13 cellular contexts compared by ENCODE assay signal in genomic region chr3:185927501-185928200, GRCh38. TPM values are rescaled to one million over a fixed set of nuclear protein-coding genes. Genes with fewer than 3 reads are reported as not detected.
DNase-seq lines count a peak whose midpoint lies in the region; ATAC-seq, FAIRE-seq and TF ChIP-seq lines count a peak whose summit lies in the region.
"Had no signal": no experiment of that assay in that cellular context is flagged by ENCODE, and none has a peak within 500 bp of the region (broad histone marks: within the 10 kb centered on the region; RNA-seq: fewer than 3 reads in every experiment).

No MANE protein-coding gene starts in this region.

- peaks cover 88% of the 10 kb centered on the region for H3K4me1 Mint-ChIP-seq in activated CD4-positive, alpha-beta T cell treated with anti-CD3 and anti-CD28 coated beads for 36 hours
- H3K4me1 Mint-ChIP-seq in activated T-helper 17 cell treated with anti-CD3 and anti-CD28 coated beads, Interleukin-2, amount 50 U/mL, for 72 hours: peaks cover 76% of the 10 kb centered on the region
- peaks cover 84% of the 10 kb centered on the region for H3K4me1 Mint-ChIP-seq in stimulated activated effector memory CD8-positive, alpha-beta T cell treated with anti-CD3 and anti-CD28 coated beads, Interleukin-12 subunit alpha, Interleukin-12 subunit beta, amount 100 ng/mL, for 72 hours

- no peak for DNase-seq in activated CD4-positive, alpha-beta T cell treated with anti-CD3 and anti-CD28 coated beads for 36 hours
- DNase-seq in activated CD4-positive, alpha-beta T cell treated with anti-CD3 and anti-CD28 coated beads for 1 hour: no peak
- no peak for DNase-seq in kidney
- DNase-seq in stimulated activated effector memory CD8-positive, alpha-beta T cell treated with anti-CD3 and anti-CD28 coated beads, Interleukin-12 subunit alpha, Interleukin-12 subunit beta, amount 100 ng/mL, for 72 hours (ENCODE audit: low spot score in 2 of 2): no peak
- no peak for DNase-seq in DMS 273 treated with DMSO at 0.1 percent for 48 hours (lab: John Stamatoyannopoulos, UW)
- DNase-seq: activated CD4-positive, alpha-beta T cell treated with anti-CD3 and anti-CD28 coated beads for 48 hours had no signal

- no peaks in the 10 kb centered on the region for H3K9me3 ChIP-seq in kidney (ENCODE audit: control insufficient read depth in 1 of 2, low read length in 2 of 2)

- peaks cover 98% of the 10 kb centered on the region for H3K36me3 Mint-ChIP-seq in activated CD4-positive, alpha-beta T cell treated with anti-CD3 and anti-CD28 coated beads for 36 hours (ENCODE audit: low read depth)
- H3K36me3 Mint-ChIP-seq in activated T-helper 17 cell treated with anti-CD3 and anti-CD28 coated beads, Interleukin-2, amount 50 U/mL, for 72 hours (ENCODE audit: low read depth): peaks cover 100% of the 10 kb centered on the region
- peaks cover 100% of the 10 kb centered on the region for H3K36me3 Mint-ChIP-seq in stimulated activated effector memory CD8-positive, alpha-beta T cell treated with anti-CD3 and anti-CD28 coated beads, Interleukin-12 subunit alpha, Interleukin-12 subunit beta, amount 100 ng/mL, for 72 hours

- H3K4me3 ChIP-seq in kidney (ENCODE audit: low read length in 2 of 2): peak overlapping the region; percentile 1 to 2

- peak overlapping the region; percentile 97 for H3K4me3 Mint-ChIP-seq in activated CD4-positive, alpha-beta T cell treated with anti-CD3 and anti-CD28 coated beads for 36 hours
- peak overlapping the region; percentile 99 for H3K4me3 Mint-ChIP-seq in activated T-helper 17 cell treated with anti-CD3 and anti-CD28 coated beads, Interleukin-2, amount 50 U/mL, for 72 hours
- H3K4me3 Mint-ChIP-seq in stimulated activated effector memory CD8-positive, alpha-beta T cell treated with anti-CD3 and anti-CD28 coated beads, Interleukin-12 subunit alpha, Interleukin-12 subunit beta, amount 100 ng/mL, for 72 hours: peak overlapping the region; percentile 100

- H3K27ac ChIP-seq in kidney (ENCODE audit: low read depth in 2 of 2, low read length in 2 of 2): peak overlapping the region in 1 of 2 donors; percentile 14

- H3K36me3 ChIP-seq in kidney (ENCODE audit: control insufficient read depth in 1 of 2, insufficient read depth in 2 of 2, low read length in 2 of 2): peaks cover 25 to 29% of the 10 kb centered on the region in 2 donors

- FAIRE-seq in kidney (lab: Jason Lieb, UNC): no peak
- FAIRE-seq: A204.1, GM12891, HTR-8/SVneo had no signal

- no peaks in the 10 kb centered on the region for H3K9me3 Mint-ChIP-seq in activated CD4-positive, alpha-beta T cell treated with anti-CD3 and anti-CD28 coated beads for 36 hours (ENCODE audit: low read depth)
- H3K9me3 Mint-ChIP-seq in activated T-helper 17 cell treated with anti-CD3 and anti-CD28 coated beads, Interleukin-2, amount 50 U/mL, for 72 hours: no peaks in the 10 kb centered on the region
- H3K9me3 Mint-ChIP-seq in stimulated activated effector memory CD8-positive, alpha-beta T cell treated with anti-CD3 and anti-CD28 coated beads, Interleukin-12 subunit alpha, Interleukin-12 subunit beta, amount 100 ng/mL, for 72 hours: no peaks in the 10 kb centered on the region

- peaks cover 38 to 63% of the 10 kb centered on the region in 2 donors for H3K4me1 ChIP-seq in kidney (ENCODE audit: control insufficient read depth in 1 of 2, insufficient read depth in 1 of 2, low read depth in 1 of 2, low read length in 2 of 2)

- intact Hi-C loops in activated CD4-positive, alpha-beta T cell treated with anti-CD3 and anti-CD28 coated beads for 36 hours (cut with DNase I, micrococcal nuclease): loop anchor here (1.0 to 5.0 kb wide), 2 partner anchors 9 to 100 kb away; partner anchors contain the start of gene IGF2BP2 (in 1 of the 2)
- intact Hi-C loops in kidney (cut with DNase I): no loop called here

- POLR2A ChIA-PET in activated CD4-positive, alpha-beta T cell treated with anti-CD3 and anti-CD28 coated beads for 36 hours (lab: Charles Lee): interaction anchor here (0.6 to 4.7 kb wide), 8 partner anchors 9 to 563 kb away, joined by 3 to 36 read pairs (median 6); partner anchors contain the start of gene TRA2B

- no peak for ATAC-seq in activated CD4-positive, alpha-beta T cell treated with anti-CD3 and anti-CD28 coated beads for 36 hours
- no peak for ATAC-seq in activated T-helper 17 cell treated with anti-CD3 and anti-CD28 coated beads, Interleukin-2, amount 50 U/mL, for 72 hours (replicated peaks)
- no peak for ATAC-seq in stimulated activated effector memory CD8-positive, alpha-beta T cell treated with anti-CD3 and anti-CD28 coated beads, Interleukin-12 subunit alpha, Interleukin-12 subunit beta, amount 100 ng/mL, for 72 hours
- ATAC-seq in HG02884 (IDR thresholded peaks at IDR 0.05; ENCODE audit: unreplicated experiment) (no peak), HG03469 (IDR thresholded peaks at IDR 0.05; ENCODE audit: unreplicated experiment) (no peak)
- ATAC-seq: HCT116 had no signal

- TF ChIP-seq CTCF in kidney (IDR thresholded peaks at IDR 0.05; ENCODE audit: borderline replicate concordance, extremely low read depth, insufficient read depth): no peak

- no peak overlapping the region for H3K9ac ChIP-seq in kidney (ENCODE audit: low read length in 2 of 2)

- no peaks in the 10 kb centered on the region for H3K27me3 Mint-ChIP-seq in activated CD4-positive, alpha-beta T cell treated with anti-CD3 and anti-CD28 coated beads for 36 hours
- no peaks in the 10 kb centered on the region for H3K27me3 Mint-ChIP-seq in activated T-helper 17 cell treated with anti-CD3 and anti-CD28 coated beads, Interleukin-2, amount 50 U/mL, for 72 hours

- peak overlapping the region; percentile 84 for H3K27ac Mint-ChIP-seq in activated CD4-positive, alpha-beta T cell treated with anti-CD3 and anti-CD28 coated beads for 36 hours
- peak overlapping the region; percentile 88 for H3K27ac Mint-ChIP-seq in activated T-helper 17 cell treated with anti-CD3 and anti-CD28 coated beads, Interleukin-2, amount 50 U/mL, for 72 hours
- peak overlapping the region; percentile 100 for H3K27ac Mint-ChIP-seq in stimulated activated effector memory CD8-positive, alpha-beta T cell treated with anti-CD3 and anti-CD28 coated beads, Interleukin-12 subunit alpha, Interleukin-12 subunit beta, amount 100 ng/mL, for 72 hours

- CTCF ChIA-PET in activated CD4-positive, alpha-beta T cell treated with anti-CD3 and anti-CD28 coated beads for 36 hours (lab: Charles Lee): interaction anchor here (0.6 to 3.5 kb wide), 5 partner anchors 9 to 689 kb away, joined by 3 to 39 read pairs (median 6); no protein-coding TSS in a partner anchor

RNA-seq across cellular contexts. Expression of gene TRA2B, which starts 10.2 kb away (rescaled TPM):
- 100 to 1,000 TPM; 228 to 344 TPM for total RNA-seq in activated CD4-positive, alpha-beta T cell treated with anti-CD3 and anti-CD28 coated beads for 36 hours
- 100 to 1,000 TPM; 158 to 232 TPM for total RNA-seq in activated T-helper 17 cell treated with anti-CD3 and anti-CD28 coated beads, Interleukin-2, amount 50 U/mL, for 72 hours
- total RNA-seq in kidney: 109 TPM
- polyA plus RNA-seq in kidney (ENCODE audit: insufficient read depth, low read depth, low replicate concordance): 66.8 TPM
